In the genomic region with DNA sequence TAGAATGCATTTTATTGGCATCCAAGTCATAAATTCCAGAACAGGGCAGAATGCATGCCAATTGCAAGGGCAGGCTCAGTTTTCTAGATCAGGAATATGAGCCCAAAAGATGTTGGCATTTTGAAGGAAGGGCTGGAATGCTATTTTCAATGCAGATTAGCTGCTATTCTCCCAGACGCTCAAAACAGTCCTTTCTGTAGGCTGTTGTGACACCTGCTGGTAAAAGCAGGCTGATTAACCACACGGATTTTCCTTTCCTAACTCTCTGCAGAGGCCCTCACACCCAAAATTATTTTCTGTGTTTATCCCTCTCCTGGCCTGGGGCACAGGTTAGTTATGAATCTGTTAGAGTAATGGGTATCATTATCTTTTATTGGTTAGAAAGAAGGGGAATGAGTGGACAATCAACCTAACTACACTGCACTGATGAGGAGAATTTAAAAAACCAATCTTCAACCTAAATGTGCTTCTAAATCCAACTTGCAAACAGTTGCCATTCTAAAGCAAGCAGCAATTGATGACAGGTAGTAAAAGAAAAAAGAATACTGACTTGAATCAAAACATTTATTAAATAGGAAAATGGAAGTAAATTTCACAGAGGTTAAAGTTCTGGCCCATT, we compare ENCODE assay signal across 9 cellular contexts.
DNase-seq lines count a peak whose midpoint lies in the region; ATAC-seq, FAIRE-seq and TF ChIP-seq lines count a peak whose summit lies in the region.
"Had no signal": no experiment of that assay in that cellular context is flagged by ENCODE, and none has a peak within 500 bp of the region (broad histone marks: within the 10 kb centered on the region; RNA-seq: fewer than 3 reads in every experiment).

No MANE protein-coding gene starts in this region.

- CTCF ChIA-PET in PC-3 (lab: Charles Lee) = interaction anchor here (0.6 to 0.8 kb wide), 6 partner anchors 31 to 411 kb away, joined by 3 to 9 read pairs (median 4); no protein-coding TSS in a partner anchor

- peaks cover 5% of the 10 kb centered on the region for H3K36me3 Mint-ChIP-seq in nephron (ENCODE audit: low read depth)
- H3K36me3 Mint-ChIP-seq: T-cell had no signal

- H3K4me3 Mint-ChIP-seq in nephron = no peak overlapping the region
- H3K4me3 Mint-ChIP-seq: T-cell had no signal

- no peak overlapping the region for H3K4me3 ChIP-seq in PC-3 (ENCODE audit: low read length)

- H3K9me3 Mint-ChIP-seq in nephron = no peaks in the 10 kb centered on the region
- H3K9me3 Mint-ChIP-seq: T-cell had no signal

- H4K20me1 ChIP-seq in PC-3 (ENCODE audit: low read length) = no peaks in the 10 kb centered on the region

- peak; percentile 59 for DNase-seq in COLO829 (ENCODE audit: low spot score)
- peak; percentile 33 for DNase-seq in HuH-7 (ENCODE audit: low spot score)
- peak; percentile 74 for DNase-seq in PC-3
- no peak for DNase-seq in activated naive CD4-positive, alpha-beta T cell (lab: John Stamatoyannopoulos, UW)

- no peak overlapping the region for H3K4me2 ChIP-seq in PC-3 (ENCODE audit: low read length)

- no peaks in the 10 kb centered on the region for H3K9me2 ChIP-seq in PC-3 (replicated peaks; ENCODE audit: low read length)

- no peak overlapping the region for H3K9ac ChIP-seq in PC-3 (ENCODE audit: low read length)

- TF ChIP-seq CTCF in PC-3 (conservative IDR thresholded peaks at IDR 0.05; ENCODE audit: low read depth, low read length) (peak; percentile 80), nephron (IDR thresholded peaks at IDR 0.05; ENCODE audit: unreplicated experiment in 3 of 3) (peak; percentile 65 to 71 (median 70))

- FAIRE-seq in endometrium (lab: Jason Lieb, UNC) = peak; percentile 12

- no peaks in the 10 kb centered on the region for H3F3A ChIP-seq in PC-3 (ENCODE audit: low read length, unreplicated experiment)

- intact Hi-C loops in PC-3 (cut with micrococcal nuclease) = loop anchor here (2.0 to 10.0 kb wide), 3 partner anchors 22 to 1084 kb away; no protein-coding TSS in a partner anchor

- no peaks in the 10 kb centered on the region for H3K27me3 ChIP-seq in PC-3 (ENCODE audit: low read length)

- H3K4me1 Mint-ChIP-seq in nephron = no peaks in the 10 kb centered on the region
- H3K4me1 Mint-ChIP-seq: T-cell had no signal

- no peaks in the 10 kb centered on the region for H3K79me2 ChIP-seq in PC-3 (ENCODE audit: low read length)

- POLR2A ChIA-PET in PC-3 (lab: Charles Lee; ENCODE audit: unreplicated experiment) = no interaction called here

- H2AFZ ChIP-seq in PC-3 (ENCODE audit: low read length) = no peak overlapping the region

- H3K36me3 ChIP-seq in PC-3 (ENCODE audit: low read depth, low read length) = no peaks in the 10 kb centered on the region

- H3K9me3 ChIP-seq in PC-3 (ENCODE audit: low read length) = no peaks in the 10 kb centered on the region

- no peaks in the 10 kb centered on the region for H3K4me1 ChIP-seq in PC-3 (ENCODE audit: insufficient read depth, low read length)

- BruUV-seq in PC-3 (replicated peaks; lab: Mats Ljungman, UMichigan) = no TSS peak

- ATAC-seq in GM18511 (IDR thresholded peaks at IDR 0.05; ENCODE audit: unreplicated experiment) = peak; percentile 44
- peak; percentile 96 for ATAC-seq in PC-3
- ATAC-seq in HG03175 (IDR thresholded peaks at IDR 0.05; ENCODE audit: unreplicated experiment) = no peak
- ATAC-seq: T-cell had no signal

- peaks cover 3% of the 10 kb centered on the region for H3K27me3 Mint-ChIP-seq in nephron (ENCODE audit: low read depth)
- H3K27me3 Mint-ChIP-seq: T-cell had no signal

- no peak overlapping the region for H3K27ac ChIP-seq in PC-3 (ENCODE audit: low read length)

- no peak overlapping the region for H3K27ac Mint-ChIP-seq in nephron
- H3K27ac Mint-ChIP-seq: T-cell had no signal

Comparison
In these comparisons a context has a peak if more than half of its experiments do, and no peak if none do; other contexts are left out.
1. DNase-seq: peak in COLO829 (single experiment), HuH-7 (single experiment) and PC-3 (single experiment); none in activated naive CD4-positive, alpha-beta T cell (0 of 4).